Comparison of ENCODE assay signal across 13 cellular contexts in the genomic region with DNA sequence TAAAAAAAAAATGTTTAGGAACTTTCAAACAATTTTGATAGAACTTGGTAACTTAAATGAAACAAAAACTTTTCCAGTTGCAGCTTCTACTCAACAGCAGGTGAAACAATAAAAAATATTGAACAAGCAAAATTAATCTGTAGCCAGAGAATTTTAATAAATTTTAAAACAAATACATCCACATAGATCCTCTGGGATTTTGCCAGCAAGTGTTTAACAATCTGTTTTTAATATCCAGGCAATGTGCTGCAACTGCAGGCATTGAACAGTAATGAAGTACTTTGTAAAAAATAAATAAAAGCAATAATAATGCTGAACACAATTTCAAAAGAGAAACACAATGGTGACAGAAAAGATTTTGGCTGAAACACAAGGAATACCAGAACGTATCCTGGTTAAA.
A peak's percentile ranks its signal among the peaks of the same experiment; 100 is the strongest.
DNase-seq lines count a peak whose midpoint lies in the region; ATAC-seq and TF ChIP-seq lines count a peak whose summit lies in the region.
"Had no signal": no experiment of that assay in that cellular context is flagged by ENCODE, and none has a peak within 500 bp of the region (broad histone marks: within the 10 kb centered on the region; RNA-seq: fewer than 3 reads in every experiment).

No MANE protein-coding gene starts in this region.

- H3K36me3 ChIP-seq in left ventricle myocardium inferior: no peaks in the 10 kb centered on the region
- no peaks in the 10 kb centered on the region for H3K36me3 ChIP-seq in H7 (replicated peaks; ENCODE audit: control insufficient read depth, insufficient read depth, low read length)
- H3K36me3 ChIP-seq: BLaER1 treated with 17β-estradiol and CSF1 and Interleukin-3, amounts not matched to agents 10 nM and 100 nM had no signal

- H3K27ac ChIP-seq in left ventricle myocardium inferior (replicated peaks) (peak overlapping the region; percentile 13), foreskin keratinocyte (peak overlapping the region; percentile 97)
- H3K27ac ChIP-seq: BLaER1 treated with 17β-estradiol and CSF1 and Interleukin-3, amounts not matched to agents 10 nM and 100 nM; GM23248; HL-60 had no signal

- peaks cover 4% of the 10 kb centered on the region for H3K4me1 ChIP-seq in left ventricle myocardium inferior
- H3K4me1 ChIP-seq in foreskin keratinocyte: peaks cover 18% of the 10 kb centered on the region
- H3K4me1 ChIP-seq: BLaER1 treated with 17β-estradiol and CSF1 and Interleukin-3, amounts not matched to agents 10 nM and 100 nM had no signal

- TF ChIP-seq CTCF in left ventricle myocardium inferior (IDR thresholded peaks at IDR 0.05; ENCODE audit: borderline replicate concordance) (no peak), LNCaP clone FGC (IDR thresholded peaks at IDR 0.05; ENCODE audit: control insufficient read depth, extremely low read depth, insufficient read depth) (no peak), foreskin keratinocyte (conservative IDR thresholded peaks at IDR 0.05) (no peak)

- DNase-seq in left ventricle myocardium inferior (no peak), left ventricle myocardium superior (no peak), LNCaP clone FGC (ENCODE audit: low read depth) (peak; percentile 8), foreskin keratinocyte (no peak), ureter (ENCODE audit: low spot score) (no peak), H7 (no peak)
- DNase-seq: Calu3; CD8-positive, alpha-beta T cell; GM23248; HCEC 1CT; HFFc6 had no signal

- no peaks in the 10 kb centered on the region for H3K9me3 ChIP-seq in left ventricle myocardium inferior (replicated peaks)
- H3K9me3 ChIP-seq: BLaER1 treated with 17β-estradiol and CSF1 and Interleukin-3, amounts not matched to agents 10 nM and 100 nM had no signal

- ATAC-seq in left ventricle myocardium superior (no peak), foreskin keratinocyte (no peak)
- ATAC-seq: CD8-positive, alpha-beta T cell had no signal

- H3K27me3 ChIP-seq in left ventricle myocardium inferior (ENCODE audit: low read depth) (no peaks in the 10 kb centered on the region), foreskin keratinocyte (no peaks in the 10 kb centered on the region), H7 (ENCODE audit: control insufficient read depth, insufficient read depth, low read length) (no peaks in the 10 kb centered on the region)
- H3K27me3 ChIP-seq: BLaER1 treated with 17β-estradiol and CSF1 and Interleukin-3, amounts not matched to agents 10 nM and 100 nM had no signal

- intact Hi-C loops in left ventricle myocardium inferior (cut with micrococcal nuclease): no loop called here
- intact Hi-C loops in left ventricle myocardium superior (cut with micrococcal nuclease): no loop called here

- H3K4me3 ChIP-seq in left ventricle myocardium inferior (no peak overlapping the region), LNCaP clone FGC (ENCODE audit: low read depth, low read length) (no peak overlapping the region), H7 (ENCODE audit: insufficient read depth, low read depth, low read length) (no peak overlapping the region)
- H3K4me3 ChIP-seq: BLaER1 treated with 17β-estradiol and CSF1 and Interleukin-3, amounts not matched to agents 10 nM and 100 nM; GM23248 had no signal
